18 cellular contexts compared by ENCODE assay signal in genomic region chr3:17307889-17308288, GRCh38.
DNase-seq lines count a peak whose midpoint lies in the region; ATAC-seq, FAIRE-seq and TF ChIP-seq lines count a peak whose summit lies in the region.
"Had no signal": no experiment of that assay in that cellular context is flagged by ENCODE, and none has a peak within 500 bp of the region (broad histone marks: within the 10 kb centered on the region; RNA-seq: fewer than 3 reads in every experiment).

No MANE protein-coding gene starts in this region.

- H3K4me1 Mint-ChIP-seq in type B pancreatic cell (ENCODE audit: unreplicated experiment): no peaks in the 10 kb centered on the region

- H2BK15ac ChIP-seq in H1 (ENCODE audit: low read length): no peak overlapping the region

- H2BK12ac ChIP-seq in H1 (ENCODE audit: low read depth, low read length): no peak overlapping the region

- H3K56ac ChIP-seq in H1 (replicated peaks; ENCODE audit: insufficient read length, low read depth, low read length): no peak overlapping the region

- no peak overlapping the region for H4K91ac ChIP-seq in H1 (replicated peaks; ENCODE audit: insufficient read length, low read length)

- ATAC-seq in GM18498 (IDR thresholded peaks at IDR 0.05; ENCODE audit: unreplicated experiment): no peak

- no peaks in the 10 kb centered on the region for H3K9me3 ChIP-seq in BE2C
- H3K9me3 ChIP-seq in H1 (ENCODE audit: insufficient read depth in 2 of 2, low read depth in 1 of 2, low read length in 1 of 2): no peaks in the 10 kb centered on the region
- no peaks in the 10 kb centered on the region for H3K9me3 ChIP-seq in osteoblast (ENCODE audit: low read depth, low read length)
- H3K9me3 ChIP-seq: BLaER1, Caco-2 had no signal

- POLR2A ChIA-PET in HEK293T (lab: Yijun Ruan, JAX): no interaction called here
- POLR2A ChIA-PET in H1 (lab: Charles Lee; ENCODE audit: partially characterized antibody): no interaction called here

- H3K36me3 Mint-ChIP-seq in type B pancreatic cell: peaks cover 5% of the 10 kb centered on the region

- H3K23me2 ChIP-seq in H1 (ENCODE audit: low read depth, low read length): no peaks in the 10 kb centered on the region

- H3K36me3 ChIP-seq in BE2C: no peaks in the 10 kb centered on the region
- H3K36me3 ChIP-seq in H1 (ENCODE audit: control insufficient read depth in 2 of 4, insufficient read depth in 4 of 4, low read length in 3 of 4): no peaks in the 10 kb centered on the region
- no peaks in the 10 kb centered on the region for H3K36me3 ChIP-seq in osteoblast (ENCODE audit: insufficient read depth, low read length)

- no peak overlapping the region for H2BK20ac ChIP-seq in H1 (ENCODE audit: low read length)

- no peak overlapping the region for H3K23ac ChIP-seq in H1 (ENCODE audit: insufficient read length)

- H3K4me3 ChIP-seq in BE2C (ENCODE audit: low read depth, low read length) (no peak overlapping the region), H1 (ENCODE audit: extremely low read depth in 1 of 4, insufficient read depth in 2 of 4, low read depth in 3 of 4, low read length in 4 of 4) (no peak overlapping the region), osteoblast (ENCODE audit: insufficient read depth, low read length) (no peak overlapping the region)
- H3K4me3 ChIP-seq: BLaER1, GM23248 had no signal

- no peak overlapping the region for H3K27ac ChIP-seq in H1 (ENCODE audit: low read depth, low read length)
- H3K27ac ChIP-seq in osteoblast (ENCODE audit: low read depth, low read length): no peak overlapping the region
- H3K27ac ChIP-seq: 22Rv1, BLaER1, GM23248 had no signal

- no peak for FAIRE-seq in H1 (lab: Jason Lieb, UNC)
- peak; percentile 70 for FAIRE-seq in islet of Langerhans (lab: Jason Lieb, UNC)
- FAIRE-seq: GM12892 had no signal

- no peak overlapping the region for H3K4ac ChIP-seq in H1 (replicated peaks; ENCODE audit: insufficient read length, low read depth, low read length)

- DNase-seq in BE2C (peak; percentile 15), HEK293T (ENCODE audit: extremely low spot score) (peak; percentile 12), H1 (ENCODE audit: low read depth in 1 of 2, low spot score in 2 of 2) (no peak), type B pancreatic cell (ENCODE audit: extremely low spot score, unreplicated experiment) (no peak), NCI-H1436 treated with DMSO at 0.1 percent for 48 hours (lab: John Stamatoyannopoulos, UW) (no peak), osteoblast (ENCODE audit: insufficient read length, low spot score, missing footprints) (no peak)
- DNase-seq: Caco-2; CD8-positive, alpha-beta memory T cell; DND-41; GDM1; GM23248; IMR-90; KBM-7 had no signal

- CTCF ChIA-PET in HEK293T (lab: Yijun Ruan, JAX): no interaction called here
- CTCF ChIA-PET in H1 (lab: Charles Lee; ENCODE audit: partially characterized antibody): interaction anchor here (0.9 to 1.2 kb wide), 2 partner anchors 29 to 106 kb away, joined by 3 read pairs; no protein-coding TSS in a partner anchor

- no peaks in the 10 kb centered on the region for H3K27me3 Mint-ChIP-seq in type B pancreatic cell
- H3K27me3 Mint-ChIP-seq: CD8-positive, alpha-beta memory T cell had no signal

- H2AFZ ChIP-seq in H1 (ENCODE audit: low read length) (no peak overlapping the region), osteoblast (ENCODE audit: low read length) (no peak overlapping the region)
- H2AFZ ChIP-seq: GM23248 had no signal

- H3K79me2 ChIP-seq in H1 (ENCODE audit: control insufficient read depth in 1 of 2, insufficient read depth in 2 of 2, low read length in 2 of 2) (no peaks in the 10 kb centered on the region), osteoblast (ENCODE audit: insufficient read depth, low read length) (no peaks in the 10 kb centered on the region)

- no peak overlapping the region for H4K8ac ChIP-seq in H1 (ENCODE audit: extremely low read depth, insufficient read depth, low read length)

- no peak overlapping the region for H3K9ac ChIP-seq in H1 (replicated peaks in 1 of 4; ENCODE audit: extremely low read depth in 1 of 4, low read depth in 3 of 4, low read length in 3 of 4)
- H3K9ac ChIP-seq: BLaER1, GM23248 had no signal

- no peak overlapping the region for H4K5ac ChIP-seq in H1 (ENCODE audit: insufficient read length, low read depth, low read length)

- peak; percentile 22 to 37; a peak in 2 of 4 replicates for TF ChIP-seq RAD21 in H1 (IDR thresholded peaks at IDR 0.05 in 1 of 2, conservative IDR thresholded peaks at IDR 0.05 in 1 of 2; ENCODE audit: low read depth in 2 of 2, low read length in 2 of 2)

- TF ChIP-seq CTCF in BE2C (IDR thresholded peaks at IDR 0.05; ENCODE audit: low read depth, low read length) (peak; percentile 13; the same call in 1 of the 2 replicates), H1 (IDR thresholded peaks at IDR 0.05; ENCODE audit: control extremely low read depth in 1 of 3, insufficient read depth in 1 of 3, low read depth in 1 of 3, low read length in 3 of 3) (peak; percentile 6 to 20 (median 18); a peak in 2 of 4 replicates), type B pancreatic cell (conservative IDR thresholded peaks at IDR 0.05) (no peak), osteoblast (IDR thresholded peaks at IDR 0.05; ENCODE audit: extremely low read depth, low read depth, low read length) (no peak)

- no peak overlapping the region for H3K18ac ChIP-seq in H1 (ENCODE audit: extremely low read depth, low read length)

- H3K27me3 ChIP-seq in BE2C: no peaks in the 10 kb centered on the region
- no peaks in the 10 kb centered on the region for H3K27me3 ChIP-seq in H1 (replicated peaks in 1 of 4; ENCODE audit: control insufficient read depth in 3 of 4, extremely low read depth in 1 of 4, insufficient read depth in 3 of 4, low read length in 3 of 4)
- H3K27me3 ChIP-seq in osteoblast (ENCODE audit: insufficient read depth, low read length): no peaks in the 10 kb centered on the region
- H3K27me3 ChIP-seq: BLaER1 had no signal

- H3K79me1 ChIP-seq in H1 (ENCODE audit: low read depth, low read length): no peaks in the 10 kb centered on the region

- H3K9me3 Mint-ChIP-seq in type B pancreatic cell: no peaks in the 10 kb centered on the region
- H3K9me3 Mint-ChIP-seq: CD8-positive, alpha-beta memory T cell had no signal

- no peak overlapping the region for H3K4me2 ChIP-seq in H1 (ENCODE audit: insufficient read depth in 1 of 2, low read depth in 2 of 2, low read length in 2 of 2)
- no peak overlapping the region for H3K4me2 ChIP-seq in osteoblast (ENCODE audit: insufficient read depth, low read length)
- H3K4me2 ChIP-seq: BLaER1 had no signal

- no peak overlapping the region for H3K27ac Mint-ChIP-seq in type B pancreatic cell
- H3K27ac Mint-ChIP-seq: CD8-positive, alpha-beta memory T cell had no signal

- no peak overlapping the region for H2AK5ac ChIP-seq in H1 (ENCODE audit: low read depth, low read length)

- no peak for TF ChIP-seq EP300 in H1 (IDR thresholded peaks at IDR 0.05; ENCODE audit: borderline replicate concordance in 1 of 2, low read depth in 2 of 2, low read length in 2 of 2)

- no peak for TF ChIP-seq POLR2A in H1 (IDR thresholded peaks at IDR 0.05; ENCODE audit: control extremely low read depth in 1 of 2, low read depth in 2 of 2, low read length in 2 of 2)

- no peak overlapping the region for H3K14ac ChIP-seq in H1 (ENCODE audit: insufficient read length)

- H3K4me1 ChIP-seq in BE2C: no peaks in the 10 kb centered on the region
- H3K4me1 ChIP-seq in H1 (replicated peaks in 1 of 4; ENCODE audit: control insufficient read depth in 3 of 4, insufficient read depth in 4 of 4, low read length in 3 of 4): no peaks in the 10 kb centered on the region
- H3K4me1 ChIP-seq in osteoblast (ENCODE audit: insufficient read depth, low read length): no peaks in the 10 kb centered on the region
- H3K4me1 ChIP-seq: BLaER1, Caco-2 had no signal

- no peak overlapping the region for H2BK120ac ChIP-seq in H1 (replicated peaks; ENCODE audit: low read depth, low read length)

- no peak overlapping the region for H2BK5ac ChIP-seq in H1 (ENCODE audit: low read depth, low read length)

- H3K4me3 Mint-ChIP-seq in type B pancreatic cell: no peak overlapping the region
- H3K4me3 Mint-ChIP-seq: CD8-positive, alpha-beta memory T cell had no signal

- H4K20me1 ChIP-seq in H1 (replicated peaks in 1 of 2; ENCODE audit: control insufficient read depth in 1 of 2, insufficient read depth in 2 of 2, low read length in 2 of 2) (no peaks in the 10 kb centered on the region), osteoblast (ENCODE audit: insufficient read depth, low read length) (no peaks in the 10 kb centered on the region)
- H4K20me1 ChIP-seq: BLaER1 had no signal

- 87% methylated on average over 5 of the region's 5 CpGs; no CpG with 5 or more reads in 1 of the 2 experiments for WGBS in H1 (ENCODE audit: extremely low coverage in 1 of 2, insufficient coverage in 1 of 2, insufficient read length in 1 of 2, insufficient replicate concordance in 2 of 2, low coverage in 1 of 2, low lambda C conversion rate in 2 of 2, missing lambda C conversion rate in 1 of 2), 2 experiments

TF ChIP-seq in HEK293T, 16 proteins besides CTCF, POLR2A, EP300 and RAD21:
- TF ChIP-seq CTBP1 (IDR thresholded peaks at IDR 0.05; ENCODE audit: borderline replicate concordance): no peak
- TF ChIP-seq TARDBP (IDR thresholded peaks at IDR 0.05): no peak
- no peak for TF ChIP-seq HDGF (IDR thresholded peaks at IDR 0.05; ENCODE audit: borderline replicate concordance)
- TF ChIP-seq PKNOX1 (IDR thresholded peaks at IDR 0.05): no peak
- no peak for TF ChIP-seq FOXK2 (IDR thresholded peaks at IDR 0.05)

TF ChIP-seq in H1, 55 proteins besides CTCF, POLR2A, EP300 and RAD21:
- TF ChIP-seq KDM5A (IDR thresholded peaks at IDR 0.05; ENCODE audit: low read length) (no peak), CEBPB (IDR thresholded peaks at IDR 0.05; ENCODE audit: low read depth, low read length) (no peak)
TF ChIP-seq in H1: peak in this region for 0.

Comparison
In these comparisons a context has a peak if more than half of its experiments do, and no peak if none do; other contexts are left out.
1. DNase-seq: peak in BE2C (single experiment) and HEK293T (single experiment); none in H1 (0 of 2), type B pancreatic cell (single experiment), NCI-H1436 treated with DMSO at 0.1 percent for 48 hours (single experiment) and osteoblast (single experiment).
2. CTCF ChIP-seq: peak in BE2C (single experiment) and H1 (3 of 3); none in type B pancreatic cell (single experiment) and osteoblast (single experiment).